9 cellular contexts compared by ENCODE assay signal in the genomic region with DNA sequence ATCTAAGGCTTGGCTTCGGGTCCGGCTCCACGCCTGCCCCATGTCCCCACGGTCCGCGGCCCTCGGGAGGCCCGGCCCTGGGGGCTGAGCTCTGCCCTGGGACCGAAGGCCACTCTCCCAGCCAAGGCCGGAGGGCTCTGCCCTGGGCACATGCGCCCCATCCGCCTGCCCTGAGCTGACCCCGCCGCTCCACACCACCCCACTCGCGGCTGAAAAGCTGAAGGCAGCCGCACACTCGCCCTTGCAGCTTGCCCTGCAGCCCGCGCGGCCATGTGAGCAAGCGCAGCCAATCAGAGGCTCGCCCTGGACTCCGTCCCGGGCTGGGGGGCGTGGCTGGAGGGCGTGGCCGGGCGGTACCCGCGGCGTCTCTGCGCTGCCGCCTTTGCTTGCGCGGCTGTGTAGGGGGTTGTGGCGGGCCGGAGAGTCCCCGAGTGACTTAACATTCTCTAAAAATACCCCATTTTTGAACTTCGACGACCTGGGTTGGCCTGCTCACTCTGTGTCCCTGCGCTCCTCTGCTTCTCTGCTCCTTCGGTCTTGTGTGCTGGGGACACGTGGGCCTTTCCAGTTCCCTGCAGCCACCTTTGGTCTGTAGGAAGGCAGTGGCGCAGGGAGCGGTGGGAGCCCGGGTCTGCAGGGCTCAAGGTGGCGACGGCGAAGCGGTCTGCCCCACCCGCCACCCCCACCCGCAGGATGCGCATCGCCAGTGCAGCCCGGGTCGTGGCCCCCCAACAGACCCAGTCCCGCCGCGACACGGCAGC. TPM values are rescaled to one million over a fixed set of nuclear protein-coding genes. Genes with fewer than 3 reads are reported as not detected.
DNase-seq lines count a peak whose midpoint lies in the region; ATAC-seq and TF ChIP-seq lines count a peak whose summit lies in the region.
"Had no signal": no experiment of that assay in that cellular context is flagged by ENCODE, and none has a peak within 500 bp of the region (broad histone marks: within the 10 kb centered on the region; RNA-seq: fewer than 3 reads in every experiment).

No MANE protein-coding gene starts in this region.

- H3K36me3 ChIP-seq in mesenchymal stem cell (ENCODE audit: control insufficient read depth in 1 of 2, insufficient read depth in 2 of 2, low read depth in 1 of 2, low read length in 2 of 2) = no peaks in the 10 kb centered on the region

- intact Hi-C loops in activated CD8-positive, alpha-beta T cell treated with anti-CD3 and anti-CD28 coated beads for 36 hours (cut with micrococcal nuclease) = no loop called here

- DNase-seq in C1 segment of cervical spinal cord (lab: John Stamatoyannopoulos, UW) = peak; percentile 47 to 95 (median 88)
- DNase-seq in GM19238 (ENCODE audit: insufficient read length, low spot score) = peak; percentile 97
- peak; percentile 92 for DNase-seq in NCI-H748 (lab: John Stamatoyannopoulos, UW; ENCODE audit: unreplicated experiment)
- peak; percentile 96 for DNase-seq in activated CD8-positive, alpha-beta T cell treated with anti-CD3 and anti-CD28 coated beads for 36 hours
- DNase-seq in effector CD4-positive, alpha-beta T cell = peak; percentile 91
- peak; percentile 78 for DNase-seq in mesenchymal stem cell
- DNase-seq in stimulated activated CD8-positive, alpha-beta memory T cell treated with anti-CD3 and anti-CD28 coated beads, Interleukin-12 subunit alpha, Interleukin-12 subunit beta, amount 100 ng/mL, for 4 hours (ENCODE audit: low read depth) = peak; percentile 93

- H2AFZ ChIP-seq in mesenchymal stem cell (ENCODE audit: low read depth, low read length) = peak overlapping the region; percentile 51

- peak overlapping the region; percentile 94 for H4K8ac ChIP-seq in mesenchymal stem cell (ENCODE audit: low read length)

- peak overlapping the region; percentile 74 for H2BK15ac ChIP-seq in mesenchymal stem cell (ENCODE audit: low read depth, poor library complexity, severe bottlenecking)

- peak overlapping the region; percentile 66 to 86 for H3K18ac ChIP-seq in mesenchymal stem cell (ENCODE audit: low read depth in 1 of 2, low read length in 2 of 2)

- H3K27me3 ChIP-seq in mesenchymal stem cell (ENCODE audit: control insufficient read depth in 1 of 2, insufficient read depth in 1 of 2, low read length in 2 of 2) = no peaks in the 10 kb centered on the region

- no peaks in the 10 kb centered on the region for H3K79me1 ChIP-seq in mesenchymal stem cell (replicated peaks; ENCODE audit: low read length, poor library complexity, severe bottlenecking)

- H4K91ac ChIP-seq in mesenchymal stem cell (ENCODE audit: low read length) = peak overlapping the region; percentile 81

- H3K27ac ChIP-seq in mesenchymal stem cell (ENCODE audit: low read length, poor library complexity, severe bottlenecking) = no peak overlapping the region
- H3K27ac ChIP-seq: epithelial cell of prostate had no signal

- H2BK12ac ChIP-seq in mesenchymal stem cell (ENCODE audit: low read length in 2 of 2) = peak overlapping the region in 1 of 2 experiments; percentile 56

- 3% methylated on average over 46 of the region's 61 CpGs for WGBS in mesenchymal stem cell

- H3K4me1 Mint-ChIP-seq in activated CD8-positive, alpha-beta T cell treated with anti-CD3 and anti-CD28 coated beads for 36 hours (ENCODE audit: low read depth) = peaks cover 38% of the 10 kb centered on the region

- H3K4me2 ChIP-seq in mesenchymal stem cell (ENCODE audit: low read length, poor library complexity, severe bottlenecking) = peak overlapping the region; percentile 97

- POLR2A ChIA-PET in activated CD8-positive, alpha-beta T cell treated with anti-CD3 and anti-CD28 coated beads for 36 hours (lab: Charles Lee) = interaction anchor here (0.8 to 6.5 kb wide), 6 partner anchors 11 to 181 kb away, joined by 3 to 36 read pairs (median 3); no protein-coding TSS in a partner anchor

- peak overlapping the region; percentile 82 for H3K4me3 Mint-ChIP-seq in activated CD8-positive, alpha-beta T cell treated with anti-CD3 and anti-CD28 coated beads for 36 hours

- peaks cover 10% of the 10 kb centered on the region for H3K4me1 ChIP-seq in mesenchymal stem cell (ENCODE audit: control insufficient read depth, insufficient read depth, low read depth, low read length)

- H3K23ac ChIP-seq in mesenchymal stem cell (ENCODE audit: low read length in 2 of 2) = no peak overlapping the region

- H2BK5ac ChIP-seq in mesenchymal stem cell (ENCODE audit: low read depth, low read length, poor library complexity, severe bottlenecking) = no peak overlapping the region

- H3K9me3 ChIP-seq in mesenchymal stem cell (ENCODE audit: control insufficient read depth, low read length) = no peaks in the 10 kb centered on the region

- peak overlapping the region; percentile 87 for H3K27ac Mint-ChIP-seq in activated CD8-positive, alpha-beta T cell treated with anti-CD3 and anti-CD28 coated beads for 36 hours

- H3K36me3 Mint-ChIP-seq in activated CD8-positive, alpha-beta T cell treated with anti-CD3 and anti-CD28 coated beads for 36 hours (ENCODE audit: low read depth) = no peaks in the 10 kb centered on the region

- H3K14ac ChIP-seq in mesenchymal stem cell (ENCODE audit: low read length in 2 of 2) = peak overlapping the region in 1 of 2 experiments; percentile 88

- H3K4me3 ChIP-seq in mesenchymal stem cell (ENCODE audit: insufficient read depth in 1 of 2, low read depth in 1 of 2, low read length in 2 of 2) = peak overlapping the region; percentile 65 to 81

- TF ChIP-seq CTCF in activated CD8-positive, alpha-beta T cell treated with anti-CD3 and anti-CD28 coated beads for 36 hours (IDR thresholded peaks at IDR 0.05) = peak; percentile 6

- no peak overlapping the region for H2BK120ac ChIP-seq in mesenchymal stem cell (ENCODE audit: low read depth, low read length)

- H3K9ac ChIP-seq in mesenchymal stem cell (ENCODE audit: low read length) = peak overlapping the region; percentile 81

- H3K9me3 Mint-ChIP-seq in activated CD8-positive, alpha-beta T cell treated with anti-CD3 and anti-CD28 coated beads for 36 hours = no peaks in the 10 kb centered on the region

- CTCF ChIA-PET in activated CD8-positive, alpha-beta T cell treated with anti-CD3 and anti-CD28 coated beads for 36 hours (lab: Charles Lee) = interaction anchor here (0.9 to 5.2 kb wide), 10 partner anchors 8 to 237 kb away, joined by 3 to 29 read pairs (median 4); no protein-coding TSS in a partner anchor

- H3K4ac ChIP-seq in mesenchymal stem cell (ENCODE audit: low read depth in 1 of 2, low read length in 2 of 2) = peak overlapping the region; percentile 76 to 82

- no peak overlapping the region for H2AK5ac ChIP-seq in mesenchymal stem cell (ENCODE audit: low read length, severe bottlenecking)

- ATAC-seq in HG03378 (IDR thresholded peaks at IDR 0.05; ENCODE audit: unreplicated experiment) = peak; percentile 72
- ATAC-seq in activated CD8-positive, alpha-beta T cell treated with anti-CD3 and anti-CD28 coated beads for 36 hours = peak; percentile 85

- H3K27me3 Mint-ChIP-seq in activated CD8-positive, alpha-beta T cell treated with anti-CD3 and anti-CD28 coated beads for 36 hours = no peaks in the 10 kb centered on the region

RNA-seq across cellular contexts. Expression of a gene that starts 8.8 kb away (rescaled TPM):
- 100 to 1,000 TPM; 151 to 153 TPM for total RNA-seq in activated CD8-positive, alpha-beta T cell treated with anti-CD3 and anti-CD28 coated beads for 36 hours
- 25.0 TPM for polyA plus RNA-seq in mesenchymal stem cell (2013, experiment 1 of 2)
- polyA plus RNA-seq in mesenchymal stem cell (2013, experiment 2 of 2) = 24.1 TPM

RNA-seq across cellular contexts. Expression of a gene that starts 22.5 kb away (rescaled TPM):
- total RNA-seq in activated CD8-positive, alpha-beta T cell treated with anti-CD3 and anti-CD28 coated beads for 36 hours = 1 to 10 TPM; 1.1 to 1.3 TPM
- 3.2 TPM for polyA plus RNA-seq in mesenchymal stem cell (2013, experiment 1 of 2)
- 3.2 TPM for polyA plus RNA-seq in mesenchymal stem cell (2013, experiment 2 of 2)
